In genomic region chr16:25957707-25958106, GRCh38 we compare ENCODE assay signal across 3 cellular contexts.
"Had no signal": no experiment of that assay in that cellular context is flagged by ENCODE, and none has a peak within 500 bp of the region (broad histone marks: within the 10 kb centered on the region; RNA-seq: fewer than 3 reads in every experiment).

No MANE protein-coding gene starts in this region.

- H3K4me3 ChIP-seq: GM12878 had no signal

- DNase-seq: GDM1, GF-D8 had no signal
